Comparison of ENCODE assay signal across 23 cellular contexts in the genomic region with DNA sequence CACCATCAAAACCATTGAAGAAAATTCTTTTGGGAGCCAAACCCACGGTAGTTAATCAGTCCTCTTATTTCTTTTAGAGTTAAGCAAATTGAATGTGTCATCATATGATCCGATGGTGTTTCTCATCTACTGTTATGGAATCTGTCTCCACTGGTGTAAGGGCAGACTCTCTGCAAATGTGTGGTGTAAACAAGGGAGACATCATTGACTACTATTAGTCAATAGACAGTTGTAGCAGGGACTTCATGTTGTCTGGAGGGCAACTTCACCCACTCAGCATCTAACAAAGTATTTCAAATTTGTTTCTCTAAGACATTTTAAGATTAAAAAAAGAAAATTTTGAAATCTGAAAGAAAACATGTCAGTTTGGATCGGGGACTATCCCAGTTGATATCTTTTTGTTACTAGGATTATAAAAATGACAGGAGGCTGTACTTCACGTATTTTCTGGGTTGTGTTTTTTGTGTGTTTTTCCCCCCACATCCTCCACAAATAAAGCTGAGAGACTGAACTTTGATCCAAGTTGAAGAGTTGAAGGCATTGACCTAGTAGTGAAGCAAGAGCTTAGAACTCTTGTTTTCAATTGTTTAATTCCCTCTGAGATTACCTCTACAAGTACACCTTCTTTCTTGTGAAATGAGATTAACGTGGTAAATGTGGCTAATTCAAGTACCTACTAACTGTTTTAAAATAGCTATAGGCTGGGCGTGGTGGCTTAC. TPM values are rescaled to one million over a fixed set of nuclear protein-coding genes. Genes with fewer than 3 reads are reported as not detected.
A peak's percentile ranks its signal among the peaks of the same experiment; 100 is the strongest.
DNase-seq lines count a peak whose midpoint lies in the region; ATAC-seq and TF ChIP-seq lines count a peak whose summit lies in the region.
"Had no signal": no experiment of that assay in that cellular context is flagged by ENCODE, and none has a peak within 500 bp of the region (broad histone marks: within the 10 kb centered on the region; RNA-seq: fewer than 3 reads in every experiment).

No MANE protein-coding gene starts in this region.

- CTCF ChIA-PET in activated CD8-positive, alpha-beta T cell treated with anti-CD3 and anti-CD28 coated beads for 36 hours (lab: Charles Lee) = interaction anchor here (0.5 to 1.6 kb wide), 5 partner anchors 10 to 263 kb away, joined by 3 to 5 read pairs (median 3); no protein-coding TSS in a partner anchor
- CTCF ChIA-PET in activated CD8-positive, alpha-beta T cell treated with anti-CD3 and anti-CD28 coated beads, Interleukin-2, amount 10 ng/mL, durations not matched to agents 7 days and 5 days (lab: Charles Lee) = interaction anchor here (0.7 to 1.6 kb wide), 2 partner anchors 18 to 1411 kb away, joined by 3 read pairs; no protein-coding TSS in a partner anchor
- CTCF ChIA-PET in CD4-positive, alpha-beta T cell (lab: Charles Lee) = interaction anchor here (0.7 to 1.2 kb wide), 2 partner anchors 10 to 691 kb away, joined by 3 to 4 read pairs; partner anchors contain the start of gene ATXN3
- CTCF ChIA-PET in naive thymus-derived CD4-positive, alpha-beta T cell (lab: Charles Lee) = no interaction called here

- intact Hi-C loops in activated CD8-positive, alpha-beta T cell treated with anti-CD3 and anti-CD28 coated beads for 36 hours (cut with micrococcal nuclease) = no loop called here
- intact Hi-C loops in CD4-positive, alpha-beta T cell (cut with DNase I, micrococcal nuclease) = loop anchor here in 1 of 2 experiments (10.0 kb wide), 1 partner anchor 963 kb away; no protein-coding TSS in a partner anchor
- intact Hi-C loops in naive thymus-derived CD4-positive, alpha-beta T cell (cut with micrococcal nuclease) = no loop called here

- no peak overlapping the region for H3K4me3 ChIP-seq in fibroblast of mammary gland (ENCODE audit: control insufficient read depth, low read depth, low read length)
- H3K4me3 ChIP-seq in naive thymus-derived CD4-positive, alpha-beta T cell (ENCODE audit: low read length) = no peak overlapping the region
- H3K4me3 ChIP-seq: K562, MG63 had no signal

- TF ChIP-seq CTCF in activated CD8-positive, alpha-beta T cell treated with anti-CD3 and anti-CD28 coated beads for 36 hours (IDR thresholded peaks at IDR 0.05) = no peak
- TF ChIP-seq CTCF in CD4-positive, alpha-beta T cell (IDR thresholded peaks at IDR 0.05) = no peak
- TF ChIP-seq CTCF in fibroblast of mammary gland (conservative IDR thresholded peaks at IDR 0.05; ENCODE audit: control insufficient read depth, insufficient read depth, low read depth, low read length) = no peak

- no peak overlapping the region for H3K4me3 Mint-ChIP-seq in activated CD8-positive, alpha-beta T cell treated with anti-CD3 and anti-CD28 coated beads for 36 hours
- H3K4me3 Mint-ChIP-seq in activated CD8-positive, alpha-beta T cell treated with anti-CD3 and anti-CD28 coated beads, Interleukin-2, amount 10 ng/mL, durations not matched to agents 7 days and 5 days = no peak overlapping the region
- H3K4me3 Mint-ChIP-seq in CD4-positive, alpha-beta T cell = peak overlapping the region; percentile 62
- peak overlapping the region in 6 of 10 donors; percentile 16 to 45 (median 38) for H3K4me3 Mint-ChIP-seq in naive thymus-derived CD4-positive, alpha-beta T cell
- H3K4me3 Mint-ChIP-seq: CD14-positive monocyte had no signal

- POLR2A ChIA-PET in activated CD8-positive, alpha-beta T cell treated with anti-CD3 and anti-CD28 coated beads for 36 hours (lab: Charles Lee) = interaction anchor here (0.6 to 1.0 kb wide), 4 partner anchors 15 to 67 kb away, joined by 3 to 4 read pairs (median 3); no protein-coding TSS in a partner anchor
- POLR2A ChIA-PET in activated CD8-positive, alpha-beta T cell treated with anti-CD3 and anti-CD28 coated beads, Interleukin-2, amount 10 ng/mL, durations not matched to agents 7 days and 5 days (lab: Charles Lee) = no interaction called here
- POLR2A ChIA-PET in CD4-positive, alpha-beta T cell (lab: Charles Lee) = no interaction called here
- POLR2A ChIA-PET in naive thymus-derived CD4-positive, alpha-beta T cell (lab: Charles Lee) = no interaction called here

- peaks cover 0 to 18% (median 5%) of the 10 kb centered on the region in 3 experiments for H3K36me3 ChIP-seq in naive thymus-derived CD4-positive, alpha-beta T cell (ENCODE audit: control insufficient read depth in 2 of 3, insufficient read depth in 3 of 3, low read length in 3 of 3)

- no peak overlapping the region for H3K27ac ChIP-seq in CD4-positive, alpha-beta T cell (ENCODE audit: low read depth, low read length)
- no peak overlapping the region for H3K27ac ChIP-seq in naive thymus-derived CD4-positive, alpha-beta T cell (ENCODE audit: low read depth, low read length)

- H3K36me3 Mint-ChIP-seq in activated CD8-positive, alpha-beta T cell treated with anti-CD3 and anti-CD28 coated beads for 36 hours (ENCODE audit: low read depth) = peaks cover 37% of the 10 kb centered on the region
- peaks cover 40% of the 10 kb centered on the region for H3K36me3 Mint-ChIP-seq in activated CD8-positive, alpha-beta T cell treated with anti-CD3 and anti-CD28 coated beads, Interleukin-2, amount 10 ng/mL, durations not matched to agents 7 days and 5 days (ENCODE audit: low read depth)
- peaks cover 63% of the 10 kb centered on the region for H3K36me3 Mint-ChIP-seq in CD4-positive, alpha-beta T cell (ENCODE audit: low read depth)
- peaks cover 10 to 33% (median 32%) of the 10 kb centered on the region in 5 donors for H3K36me3 Mint-ChIP-seq in naive thymus-derived CD4-positive, alpha-beta T cell

- no peaks in the 10 kb centered on the region for H3K27me3 ChIP-seq in CD4-positive, alpha-beta T cell (ENCODE audit: control insufficient read depth, insufficient read depth, low read length)
- H3K27me3 ChIP-seq in naive thymus-derived CD4-positive, alpha-beta T cell (ENCODE audit: control insufficient read depth in 2 of 2, insufficient read depth in 2 of 2, low read length in 2 of 2) = no peaks in the 10 kb centered on the region
- H3K27me3 ChIP-seq: MG63 had no signal

- no peak for DNase-seq in activated CD8-positive, alpha-beta T cell treated with anti-CD3 and anti-CD28 coated beads for 36 hours
- DNase-seq in activated CD8-positive, alpha-beta T cell treated with anti-CD3 and anti-CD28 coated beads, Interleukin-2, amount 10 ng/mL, durations not matched to agents 7 days and 5 days = no peak
- no peak for DNase-seq in CD4-positive, alpha-beta T cell
- DNase-seq in fibroblast of mammary gland (ENCODE audit: low read depth) = peak; percentile 14
- DNase-seq in naive thymus-derived CD4-positive, alpha-beta T cell = no peak
- no peak for DNase-seq in MV-4-11 (lab: John Stamatoyannopoulos, UW)
- no peak for DNase-seq in GOT3 (lab: John Stamatoyannopoulos, UW)
- DNase-seq: EL, GF-D8, MG63, NCI-H1048, NCI-H1436, NCI-H187 treated with DMSO at 0.1 percent for 48 hours, NCI-H2107, NCI-H2227 treated with DMSO at 0.1 percent for 48 hours, NCI-H524, NCI-H774, OCI-M1 had no signal

- H3K9me3 Mint-ChIP-seq in activated CD8-positive, alpha-beta T cell treated with anti-CD3 and anti-CD28 coated beads for 36 hours = peaks cover 3% of the 10 kb centered on the region
- no peaks in the 10 kb centered on the region for H3K9me3 Mint-ChIP-seq in activated CD8-positive, alpha-beta T cell treated with anti-CD3 and anti-CD28 coated beads, Interleukin-2, amount 10 ng/mL, durations not matched to agents 7 days and 5 days (ENCODE audit: insufficient read depth)
- H3K9me3 Mint-ChIP-seq in CD4-positive, alpha-beta T cell = no peaks in the 10 kb centered on the region
- H3K9me3 Mint-ChIP-seq in naive thymus-derived CD4-positive, alpha-beta T cell = peaks cover 0 to 3% (median 0%) of the 10 kb centered on the region in 11 donors

- ATAC-seq in activated CD8-positive, alpha-beta T cell treated with anti-CD3 and anti-CD28 coated beads for 36 hours = no peak
- no peak for ATAC-seq in activated CD8-positive, alpha-beta T cell treated with anti-CD3 and anti-CD28 coated beads, Interleukin-2, amount 10 ng/mL, durations not matched to agents 7 days and 5 days
- no peak for ATAC-seq in CD4-positive, alpha-beta T cell (ENCODE audit: poor library complexity)
- no peak for ATAC-seq in naive thymus-derived CD4-positive, alpha-beta T cell
- ATAC-seq in GM18861 (IDR thresholded peaks at IDR 0.05; ENCODE audit: unreplicated experiment) = no peak
- ATAC-seq: HCT116, K562, Right ventricle myocardium inferior had no signal

- no peaks in the 10 kb centered on the region for H3K27me3 Mint-ChIP-seq in activated CD8-positive, alpha-beta T cell treated with anti-CD3 and anti-CD28 coated beads for 36 hours
- no peaks in the 10 kb centered on the region for H3K27me3 Mint-ChIP-seq in activated CD8-positive, alpha-beta T cell treated with anti-CD3 and anti-CD28 coated beads, Interleukin-2, amount 10 ng/mL, durations not matched to agents 7 days and 5 days (ENCODE audit: low read depth)
- H3K27me3 Mint-ChIP-seq in CD4-positive, alpha-beta T cell = no peaks in the 10 kb centered on the region
- H3K27me3 Mint-ChIP-seq in naive thymus-derived CD4-positive, alpha-beta T cell = no peaks in the 10 kb centered on the region

- no peaks in the 10 kb centered on the region for H3K9me3 ChIP-seq in CD4-positive, alpha-beta T cell (ENCODE audit: control insufficient read depth, low read length)
- no peaks in the 10 kb centered on the region for H3K9me3 ChIP-seq in naive thymus-derived CD4-positive, alpha-beta T cell (ENCODE audit: control insufficient read depth in 2 of 3, low read length in 3 of 3)
- H3K9me3 ChIP-seq: MG63 had no signal

- peak overlapping the region; percentile 50 for H3K27ac Mint-ChIP-seq in activated CD8-positive, alpha-beta T cell treated with anti-CD3 and anti-CD28 coated beads for 36 hours
- H3K27ac Mint-ChIP-seq in activated CD8-positive, alpha-beta T cell treated with anti-CD3 and anti-CD28 coated beads, Interleukin-2, amount 10 ng/mL, durations not matched to agents 7 days and 5 days = no peak overlapping the region
- H3K27ac Mint-ChIP-seq in CD4-positive, alpha-beta T cell = peak overlapping the region; percentile 62
- peak overlapping the region in 2 of 9 donors; percentile 6 to 22 for H3K27ac Mint-ChIP-seq in naive thymus-derived CD4-positive, alpha-beta T cell

- H3K4me1 ChIP-seq in naive thymus-derived CD4-positive, alpha-beta T cell (ENCODE audit: control insufficient read depth in 2 of 2, insufficient read depth in 2 of 2, low read length in 2 of 2) = peaks cover 27 to 33% of the 10 kb centered on the region in 2 donors

- peaks cover 60% of the 10 kb centered on the region for H3K4me1 Mint-ChIP-seq in activated CD8-positive, alpha-beta T cell treated with anti-CD3 and anti-CD28 coated beads for 36 hours (ENCODE audit: low read depth)
- peaks cover 52% of the 10 kb centered on the region for H3K4me1 Mint-ChIP-seq in activated CD8-positive, alpha-beta T cell treated with anti-CD3 and anti-CD28 coated beads, Interleukin-2, amount 10 ng/mL, durations not matched to agents 7 days and 5 days (ENCODE audit: low read depth)
- peaks cover 77% of the 10 kb centered on the region for H3K4me1 Mint-ChIP-seq in CD4-positive, alpha-beta T cell (ENCODE audit: low read depth)
- peaks cover 51 to 78% (median 71%) of the 10 kb centered on the region in 7 donors for H3K4me1 Mint-ChIP-seq in naive thymus-derived CD4-positive, alpha-beta T cell

RNA-seq across cellular contexts. Expression of gene GOLGA5, which starts 4.0 kb away (rescaled TPM):
- 10 to 100 TPM; 12.9 to 13.3 TPM for total RNA-seq in activated CD8-positive, alpha-beta T cell treated with anti-CD3 and anti-CD28 coated beads for 36 hours
- 10 to 100 TPM; 15.8 to 16.1 TPM for total RNA-seq in activated CD8-positive, alpha-beta T cell treated with anti-CD3 and anti-CD28 coated beads, Interleukin-2, amount 10 ng/mL, durations not matched to agents 7 days and 5 days
- total RNA-seq in CD4-positive, alpha-beta T cell = 1 to 10 TPM; 5.2 to 6.8 TPM
- 10 to 100 TPM in 4 of 5 experiments, 1 to 10 TPM in 1; 9.7 to 25.8 (median 23.5) TPM for total RNA-seq in naive thymus-derived CD4-positive, alpha-beta T cell
- 10 to 100 TPM; 17.6 to 27.9 TPM for polyA plus RNA-seq in naive thymus-derived CD4-positive, alpha-beta T cell

RNA-seq across cellular contexts. Expression of gene LGMN, which starts 49.7 kb away (rescaled TPM):
- total RNA-seq in activated CD8-positive, alpha-beta T cell treated with anti-CD3 and anti-CD28 coated beads for 36 hours = 1 to 10 TPM; 2.1 to 2.3 TPM
- under 1 TPM; 0.73 to 0.76 TPM for total RNA-seq in activated CD8-positive, alpha-beta T cell treated with anti-CD3 and anti-CD28 coated beads, Interleukin-2, amount 10 ng/mL, durations not matched to agents 7 days and 5 days
- 1 to 10 TPM; 4.5 to 4.9 TPM for total RNA-seq in CD4-positive, alpha-beta T cell
- 10 to 100 TPM in 3 of 5 experiments, 1 to 10 TPM in 2; 8.7 to 28.7 (median 10.1) TPM for total RNA-seq in naive thymus-derived CD4-positive, alpha-beta T cell
- polyA plus RNA-seq in naive thymus-derived CD4-positive, alpha-beta T cell = 10 to 100 TPM; 25.2 to 26.4 TPM

Comparison
In these comparisons a context has a peak if more than half of its experiments do, and no peak if none do; other contexts are left out.
1. H3K4me3 Mint-ChIP-seq: peak in CD4-positive, alpha-beta T cell (single experiment) and naive thymus-derived CD4-positive, alpha-beta T cell (6 of 10); none in activated CD8-positive, alpha-beta T cell treated with anti-CD3 and anti-CD28 coated beads for 36 hours (single experiment) and activated CD8-positive, alpha-beta T cell treated with anti-CD3 and anti-CD28 coated beads, Interleukin-2, amount 10 ng/mL, durations not matched to agents 7 days and 5 days (single experiment).